ENCODE assay signal across 8 cellular contexts in the genomic region with DNA sequence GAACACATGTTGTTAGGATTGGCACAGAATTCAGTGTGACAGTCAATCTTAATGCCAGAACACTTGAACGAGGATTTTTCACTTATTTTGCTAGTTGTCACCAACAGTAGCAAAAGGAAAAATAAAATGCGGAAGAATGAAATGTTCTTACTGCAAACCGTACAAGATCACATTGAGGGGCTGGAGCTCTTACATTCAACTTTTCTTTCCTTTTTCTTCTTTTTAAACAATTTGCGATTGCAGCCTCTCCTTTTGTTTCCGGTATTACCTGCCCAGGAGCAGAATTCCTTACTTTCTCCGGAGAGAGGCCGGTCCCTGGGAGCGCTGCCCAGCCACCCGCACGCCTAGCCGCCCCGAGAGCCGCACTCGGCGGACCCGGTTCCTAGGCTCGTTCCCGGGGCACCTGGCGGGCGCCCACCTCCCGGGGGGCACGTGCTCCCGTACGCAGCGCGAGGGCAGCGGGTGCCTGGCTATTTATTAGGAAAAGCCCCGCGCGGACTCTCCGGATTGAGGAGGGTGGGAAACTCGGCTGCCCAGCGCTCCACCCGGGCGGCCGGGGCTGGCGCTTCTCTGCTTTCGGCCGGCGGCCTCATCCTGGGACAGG. TPM values are rescaled to one million over a fixed set of nuclear protein-coding genes. Genes with fewer than 3 reads are reported as not detected.
DNase-seq lines count a peak whose midpoint lies in the region; ATAC-seq and TF ChIP-seq lines count a peak whose summit lies in the region.

No MANE protein-coding gene starts in this region.

- peak overlapping the region; percentile 80 for H3K4me3 Mint-ChIP-seq in CD8-positive, alpha-beta T cell
- H3K4me3 Mint-ChIP-seq in GM23338 = peak overlapping the region; percentile 85
- H3K4me3 Mint-ChIP-seq in naive thymus-derived CD4-positive, alpha-beta T cell = peak overlapping the region; percentile 84 to 95 (median 88)

- H3K79me2 ChIP-seq in GM23338 (replicated peaks; ENCODE audit: insufficient read depth) (peaks cover 44% of the 10 kb centered on the region), OCI-LY3 (ENCODE audit: low read length) (peaks cover 47% of the 10 kb centered on the region)

- peaks cover 12% of the 10 kb centered on the region for H3K36me3 Mint-ChIP-seq in CD8-positive, alpha-beta T cell
- H3K36me3 Mint-ChIP-seq in GM23338 (ENCODE audit: low read depth) = no peaks in the 10 kb centered on the region; the same call in 2 of the 3 replicates
- peaks cover 0 to 11% (median 3%) of the 10 kb centered on the region in 5 donors for H3K36me3 Mint-ChIP-seq in naive thymus-derived CD4-positive, alpha-beta T cell

- H4K20me1 ChIP-seq in GM23338 (replicated peaks; ENCODE audit: insufficient read depth) (peaks cover 26% of the 10 kb centered on the region), OCI-LY3 (ENCODE audit: insufficient read depth, low read length) (peaks cover 28% of the 10 kb centered on the region)

- peaks cover 25% of the 10 kb centered on the region for H3K4me1 ChIP-seq in CD8-positive, alpha-beta T cell (ENCODE audit: insufficient read depth, low read length)
- H3K4me1 ChIP-seq in GM23338 (ENCODE audit: insufficient read depth) (peaks cover 25% of the 10 kb centered on the region), OCI-LY3 (ENCODE audit: low read length) (peaks cover 15% of the 10 kb centered on the region), ectodermal cell (ENCODE audit: control insufficient read depth, insufficient read depth, low read length) (peaks cover 13% of the 10 kb centered on the region)
- H3K4me1 ChIP-seq in naive thymus-derived CD4-positive, alpha-beta T cell (ENCODE audit: control insufficient read depth in 2 of 2, insufficient read depth in 2 of 2, low read length in 2 of 2) = peaks cover 21 to 25% of the 10 kb centered on the region in 2 donors

- H3K4me2 ChIP-seq in GM23338 = peak overlapping the region; percentile 88
- H3K4me2 ChIP-seq in OCI-LY3 (ENCODE audit: low read length) = peak overlapping the region; percentile 89

- no peaks in the 10 kb centered on the region for H3K9me2 ChIP-seq in GM23338 (ENCODE audit: insufficient read depth)

- intact Hi-C loops in CD8-positive, alpha-beta T cell (cut with DNase I, micrococcal nuclease) = loop anchor here (1.0 to 10.0 kb wide), 9 partner anchors 83 to 1001 kb away; a partner anchor contains a TSS
- intact Hi-C loops in naive thymus-derived CD4-positive, alpha-beta T cell (cut with micrococcal nuclease) = loop anchor here (1.0 to 10.0 kb wide), 11 partner anchors 41 to 999 kb away; a partner anchor contains a TSS
- intact Hi-C loops in posterior cingulate gyrus (cut with DNase I) = loop anchor here (5.0 to 10.0 kb wide), 2 partner anchors 82 to 169 kb away; a partner anchor contains a TSS

- H3K9me3 ChIP-seq in CD8-positive, alpha-beta T cell (ENCODE audit: low read length) = no peaks in the 10 kb centered on the region
- H3K9me3 ChIP-seq in OCI-LY3 (ENCODE audit: insufficient read depth, low read length) = no peaks in the 10 kb centered on the region
- no peaks in the 10 kb centered on the region for H3K9me3 ChIP-seq in ectodermal cell (ENCODE audit: control insufficient read depth, low read length)
- H3K9me3 ChIP-seq in naive thymus-derived CD4-positive, alpha-beta T cell (ENCODE audit: control insufficient read depth in 2 of 3, low read length in 3 of 3) = no peaks in the 10 kb centered on the region

- no peaks in the 10 kb centered on the region for H3K27me3 ChIP-seq in CD8-positive, alpha-beta T cell (ENCODE audit: insufficient read depth, low read length)
- H3K27me3 ChIP-seq in GM23338 (ENCODE audit: insufficient read depth) = no peaks in the 10 kb centered on the region
- H3K27me3 ChIP-seq in OCI-LY3 (ENCODE audit: low read depth, low read length) = no peaks in the 10 kb centered on the region
- H3K27me3 ChIP-seq in ectodermal cell (ENCODE audit: control insufficient read depth, insufficient read depth, low read length, poor library complexity, severe bottlenecking) = no peaks in the 10 kb centered on the region
- H3K27me3 ChIP-seq in naive thymus-derived CD4-positive, alpha-beta T cell (ENCODE audit: control insufficient read depth in 2 of 2, insufficient read depth in 2 of 2, low read length in 2 of 2) = no peaks in the 10 kb centered on the region

- DNase-seq in CD8-positive, alpha-beta T cell = peak in 1 of 7 experiments; percentile 23
- DNase-seq in GM23338 (ENCODE audit: low spot score) = peak; percentile 56
- peak in 2 of 9 donors; percentile 1 to 30 for DNase-seq in naive thymus-derived CD4-positive, alpha-beta T cell
- DNase-seq in COR-L47 (lab: John Stamatoyannopoulos, UW) = no peak
- no peak for DNase-seq in posterior cingulate gyrus

- H3F3A ChIP-seq in GM23338 (replicated peaks; ENCODE audit: low read depth) = no peaks in the 10 kb centered on the region

- no peaks in the 10 kb centered on the region for H3K9me3 Mint-ChIP-seq in CD8-positive, alpha-beta T cell
- H3K9me3 Mint-ChIP-seq in GM23338 = no peaks in the 10 kb centered on the region
- H3K9me3 Mint-ChIP-seq in naive thymus-derived CD4-positive, alpha-beta T cell = no peaks in the 10 kb centered on the region

- no peak for TF ChIP-seq CTCF in CD8-positive, alpha-beta T cell (IDR thresholded peaks at IDR 0.05)
- TF ChIP-seq CTCF in GM23338 (conservative IDR thresholded peaks at IDR 0.05; ENCODE audit: low read depth in 2 of 2) = no peak
- no peak for TF ChIP-seq CTCF in OCI-LY3 (IDR thresholded peaks at IDR 0.05; ENCODE audit: low read depth, low read length)

- H3K4me3 ChIP-seq in CD8-positive, alpha-beta T cell (ENCODE audit: low read depth, low read length) = peak overlapping the region; percentile 80
- H3K4me3 ChIP-seq in GM23338 (peak overlapping the region; percentile 68), OCI-LY3 (ENCODE audit: low read length) (peak overlapping the region; percentile 95), ectodermal cell (ENCODE audit: insufficient read depth, low read depth, low read length) (peak overlapping the region; percentile 91)
- H3K4me3 ChIP-seq in naive thymus-derived CD4-positive, alpha-beta T cell (ENCODE audit: low read length) = peak overlapping the region; percentile 79

- CTCF ChIA-PET in CD8-positive, alpha-beta T cell (lab: Charles Lee) = interaction anchor here (1.0 kb wide), 1 partner anchor 64 kb away, joined by 3 read pairs; no protein-coding TSS in a partner anchor
- CTCF ChIA-PET in naive thymus-derived CD4-positive, alpha-beta T cell (lab: Charles Lee) = no interaction called here

- WGBS in ectodermal cell, 2 experiments = 1% methylated on average over 40 of the region's 40 CpGs

- POLR2A ChIA-PET in CD8-positive, alpha-beta T cell (lab: Charles Lee) = interaction anchor here (0.6 to 2.3 kb wide), 5 partner anchors 17 to 294 kb away, joined by 3 to 17 read pairs (median 3); a partner anchor contains a TSS
- POLR2A ChIA-PET in naive thymus-derived CD4-positive, alpha-beta T cell (lab: Charles Lee) = interaction anchor here (1.2 kb wide), 1 partner anchor 17 kb away, joined by 3 read pairs; no protein-coding TSS in a partner anchor

- peak overlapping the region; percentile 73 for H3K27ac ChIP-seq in CD8-positive, alpha-beta T cell (ENCODE audit: low read depth, low read length)
- H3K27ac ChIP-seq in GM23338 (ENCODE audit: low read depth) (peak overlapping the region; percentile 98), OCI-LY3 (ENCODE audit: low read length) (peak overlapping the region; percentile 91), ectodermal cell (ENCODE audit: insufficient read depth, low read depth, low read length, poor library complexity, severe bottlenecking) (peak overlapping the region; percentile 98)
- H3K27ac ChIP-seq in naive thymus-derived CD4-positive, alpha-beta T cell (ENCODE audit: low read depth, low read length) = peak overlapping the region; percentile 94

- H3K27me3 Mint-ChIP-seq in CD8-positive, alpha-beta T cell (ENCODE audit: low read depth) = no peaks in the 10 kb centered on the region
- peaks cover 10% of the 10 kb centered on the region for H3K27me3 Mint-ChIP-seq in GM23338 (ENCODE audit: insufficient read depth, low read depth, poor library complexity)
- peaks cover 0 to 3% (median 0%) of the 10 kb centered on the region in 5 donors for H3K27me3 Mint-ChIP-seq in naive thymus-derived CD4-positive, alpha-beta T cell

- peak overlapping the region; percentile 91 for H3K27ac Mint-ChIP-seq in CD8-positive, alpha-beta T cell
- peak overlapping the region; percentile 94 for H3K27ac Mint-ChIP-seq in GM23338
- H3K27ac Mint-ChIP-seq in naive thymus-derived CD4-positive, alpha-beta T cell = peak overlapping the region; percentile 80 to 94 (median 90)

- peak overlapping the region; percentile 95 for H3K9ac ChIP-seq in OCI-LY3 (ENCODE audit: low read length)

- H3K4me1 Mint-ChIP-seq in CD8-positive, alpha-beta T cell (ENCODE audit: low read depth) = peaks cover 38% of the 10 kb centered on the region
- H3K4me1 Mint-ChIP-seq in GM23338 = peaks cover 35% of the 10 kb centered on the region
- peaks cover 23 to 39% (median 38%) of the 10 kb centered on the region in 7 donors for H3K4me1 Mint-ChIP-seq in naive thymus-derived CD4-positive, alpha-beta T cell

- H3K36me3 ChIP-seq in CD8-positive, alpha-beta T cell (ENCODE audit: insufficient read depth, low read length) = no peaks in the 10 kb centered on the region
- H3K36me3 ChIP-seq in GM23338 (ENCODE audit: insufficient read depth) = no peaks in the 10 kb centered on the region
- peaks cover 3% of the 10 kb centered on the region for H3K36me3 ChIP-seq in OCI-LY3 (replicated peaks; ENCODE audit: low read depth, low read length)
- H3K36me3 ChIP-seq in ectodermal cell (ENCODE audit: control insufficient read depth, insufficient read depth, low read length) = no peaks in the 10 kb centered on the region
- H3K36me3 ChIP-seq in naive thymus-derived CD4-positive, alpha-beta T cell (ENCODE audit: control insufficient read depth in 2 of 3, insufficient read depth in 3 of 3, low read length in 3 of 3) = no peaks in the 10 kb centered on the region

- no peak for ATAC-seq in CD8-positive, alpha-beta T cell
- ATAC-seq in GM23338 (peak; percentile 13), HG03108 (IDR thresholded peaks at IDR 0.05; ENCODE audit: unreplicated experiment) (no peak)
- ATAC-seq in naive thymus-derived CD4-positive, alpha-beta T cell = no peak

- H2AFZ ChIP-seq in GM23338 = peak overlapping the region; percentile 91; the same call in 1 of the 2 replicates
- H2AFZ ChIP-seq in OCI-LY3 (ENCODE audit: low read depth, low read length) = peak overlapping the region; percentile 62; the same call in 1 of the 2 replicates

TF ChIP-seq in GM23338, 12 proteins besides CTCF, POLR2A, EP300 and RAD21 (continues in another document):
- TF ChIP-seq CREB1 (CRISPR knock-in tag; IDR thresholded peaks at IDR 0.05; ENCODE audit: low read depth) (no peak), ZNF114 (CRISPR knock-in tag; IDR thresholded peaks at IDR 0.05) (no peak), EZH2phosphoT487 (IDR thresholded peaks at IDR 0.05; ENCODE audit: unreplicated experiment) (no peak)

RNA-seq across cellular contexts. Expression of a gene that starts 1.2 kb away (rescaled TPM):
- 10 to 100 TPM; 43.9 to 46.5 TPM for total RNA-seq in CD8-positive, alpha-beta T cell
- 115 and 119 TPM in 2 replicates for total RNA-seq in GM23338 (2014; rRNA removed; shearing (Covaris generic))
- 519 and 580 TPM in 2 replicates for polyA plus RNA-seq in GM23338 (2016; fragmentation: Nextera tagmentation; extraction: Ambion mirVana)
- polyA plus RNA-seq in ectodermal cell (2013, experiment 1 of 4) = 138 TPM
- 146 TPM for polyA plus RNA-seq in ectodermal cell (2013, experiment 2 of 4)
- 149 TPM for polyA plus RNA-seq in ectodermal cell (2013, experiment 3 of 4)
- polyA plus RNA-seq in ectodermal cell (2013, experiment 4 of 4) = 174 TPM
- 10 to 100 TPM; 38.1 to 45.2 (median 42.1) TPM for total RNA-seq in naive thymus-derived CD4-positive, alpha-beta T cell
- 10 to 100 TPM; 46.2 to 68.6 TPM for polyA plus RNA-seq in naive thymus-derived CD4-positive, alpha-beta T cell
